ENCODE assay signal across 8 cellular contexts in the genomic region with DNA sequence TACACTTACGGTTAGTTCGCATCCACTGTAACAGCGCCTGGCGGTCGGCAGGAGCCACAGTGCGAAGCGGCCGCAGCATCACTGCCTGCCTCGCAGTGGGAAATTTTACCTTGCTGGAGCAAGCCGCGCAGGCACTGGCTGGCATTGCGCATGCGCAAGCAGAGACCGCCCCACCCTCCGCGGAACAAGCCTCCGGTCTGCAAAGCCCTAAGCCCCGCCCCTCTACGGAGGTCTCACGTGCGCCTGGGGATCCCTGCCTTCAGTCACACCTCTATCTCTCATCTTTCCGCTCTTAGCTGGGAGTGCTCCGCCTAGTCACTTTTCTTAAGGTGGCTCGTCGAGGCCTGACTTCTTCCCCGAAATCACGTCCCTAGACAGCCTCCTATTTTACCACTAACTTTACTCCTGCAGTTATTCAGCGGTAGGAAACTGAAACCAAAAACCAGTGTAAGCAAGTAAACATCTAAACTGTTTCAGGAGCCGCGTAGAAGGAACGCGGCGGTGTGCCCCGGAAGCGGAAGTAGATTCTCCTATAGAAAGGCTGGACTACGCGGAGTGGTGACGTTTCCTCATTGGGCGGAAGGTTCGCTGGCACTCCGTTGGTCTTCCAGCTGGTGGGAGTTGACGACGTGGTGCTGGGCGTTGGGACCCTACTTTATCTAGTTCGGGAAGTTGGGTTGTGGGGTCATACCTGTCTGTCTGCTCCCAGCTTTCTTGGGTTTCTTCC. TPM values are rescaled to one million over a fixed set of nuclear protein-coding genes. Genes with fewer than 3 reads are reported as not detected.
A peak's percentile ranks its signal among the peaks of the same experiment; 100 is the strongest.
DNase-seq lines count a peak whose midpoint lies in the region; ATAC-seq, FAIRE-seq and TF ChIP-seq lines count a peak whose summit lies in the region.

TSS of gene SRP54 (plus strand) at position 572 of the 727 bp plus-strand sequence. CDS start 13,718 bp downstream, outside the sequence.

- peak; percentile 81 for ATAC-seq in HG02763 (IDR thresholded peaks at IDR 0.05; ENCODE audit: unreplicated experiment)
- peak; percentile 86 for ATAC-seq in activated naive CD8-positive, alpha-beta T cell treated with anti-CD3 and anti-CD28 coated beads, Interleukin-2, amount 50 U/mL, for 24 hours
- ATAC-seq in Right ventricle myocardium superior (ENCODE audit: poor library complexity) = peak; percentile 98
- ATAC-seq in pancreas = peak; percentile 90 to 96 (median 92)

- H3K79me2 ChIP-seq in SU-DHL-6 (ENCODE audit: insufficient read depth, low read length) = peaks cover 87% of the 10 kb centered on the region

- FAIRE-seq in pancreas (lab: Jason Lieb, UNC) = no peak

- no peaks in the 10 kb centered on the region for H3K9me2 ChIP-seq in SU-DHL-6 (replicated peaks; ENCODE audit: insufficient read depth, low read length)

- H3F3A ChIP-seq in SU-DHL-6 (ENCODE audit: insufficient read depth) = peaks cover 15% of the 10 kb centered on the region

- peak within 1 kb of the TSS; percentile 94 for H2AFZ ChIP-seq in SU-DHL-6 (ENCODE audit: low read depth, low read length, severe bottlenecking)

- no peak; the same call in 1 of the 2 replicates for TF ChIP-seq CTCF in GM12875 (IDR thresholded peaks at IDR 0.05; ENCODE audit: borderline replicate concordance, insufficient read depth, low read depth, low read length)
- TF ChIP-seq CTCF in SU-DHL-6 (IDR thresholded peaks at IDR 0.05; ENCODE audit: insufficient read depth, low read length, poor library complexity, severe bottlenecking) = no peak
- no peak for TF ChIP-seq CTCF in pancreas (IDR thresholded peaks at IDR 0.05)
- TF ChIP-seq CTCF in tibial artery (IDR thresholded peaks at IDR 0.05) = no peak

- H3K9ac ChIP-seq in SU-DHL-6 (ENCODE audit: low read length) = peak within 1 kb of the TSS; percentile 88

- H3K9me3 ChIP-seq in SU-DHL-6 (ENCODE audit: insufficient read depth, low read length) = no peaks in the 10 kb centered on the region
- no peaks in the 10 kb centered on the region for H3K9me3 ChIP-seq in pancreas
- no peaks in the 10 kb centered on the region for H3K9me3 ChIP-seq in tibial artery

- H3K27me3 ChIP-seq in SU-DHL-6 (ENCODE audit: low read length) (no peaks in the 10 kb centered on the region), pancreas (no peaks in the 10 kb centered on the region), tibial artery (no peaks in the 10 kb centered on the region)

- H3K27ac Mint-ChIP-seq in activated naive CD8-positive, alpha-beta T cell treated with anti-CD3 and anti-CD28 coated beads, Interleukin-2, amount 50 U/mL, for 24 hours = no peak within 1 kb of the TSS

- peaks cover 13% of the 10 kb centered on the region for H3K4me1 Mint-ChIP-seq in activated naive CD8-positive, alpha-beta T cell treated with anti-CD3 and anti-CD28 coated beads, Interleukin-2, amount 50 U/mL, for 24 hours

- WGBS in pancreas, 2 donors = 0 to 1% methylated on average over 45 of the region's 45 CpGs

- H3K4me3 ChIP-seq in GM12875 (ENCODE audit: low read depth, low read length) (peak within 1 kb of the TSS; percentile 56), SU-DHL-6 (ENCODE audit: insufficient read depth, low read length, poor library complexity, severe bottlenecking) (peak within 1 kb of the TSS; percentile 69), pancreas (peak within 1 kb of the TSS; percentile 70 to 85 (median 74)), tibial artery (peak within 1 kb of the TSS; percentile 72 to 89)

- H3K36me3 ChIP-seq in SU-DHL-6 (ENCODE audit: low read length) (peaks cover 6% of the 10 kb centered on the region; the same call in 1 of the 2 replicates), pancreas (no peaks in the 10 kb centered on the region), tibial artery (no peaks in the 10 kb centered on the region)

- no peaks in the 10 kb centered on the region for H3K9me3 Mint-ChIP-seq in activated naive CD8-positive, alpha-beta T cell treated with anti-CD3 and anti-CD28 coated beads, Interleukin-2, amount 50 U/mL, for 24 hours

- DNase-seq in NCI-H1417 (lab: John Stamatoyannopoulos, UW) = peak; percentile 98 to 99 (median 98)
- peak; percentile 100 for DNase-seq in activated naive CD8-positive, alpha-beta T cell treated with anti-CD3 and anti-CD28 coated beads, Interleukin-2, amount 50 U/mL, for 24 hours
- peak; percentile 98 for DNase-seq in Right ventricle myocardium superior
- peak; percentile 98 to 100 (median 98) for DNase-seq in pancreas
- DNase-seq in tibial artery = peak; percentile 97 to 99

- peak within 1 kb of the TSS; percentile 99 for H3K4me2 ChIP-seq in SU-DHL-6 (ENCODE audit: low read depth, low read length, poor library complexity, severe bottlenecking)

- intact Hi-C loops in Right ventricle myocardium superior (cut with DNase I) = no loop called here
- intact Hi-C loops in pancreas (cut with DNase I) = no loop called here
- intact Hi-C loops in tibial artery (cut with DNase I; ENCODE audit: low total_unique reads) = loop anchor here (2.0 to 5.0 kb wide), 4 partner anchors 65 to 520 kb away; partner anchors contain the start of genes BAZ1A, FAM177A1, PPP2R3C and PRORP

- peaks cover 10% of the 10 kb centered on the region for H3K36me3 Mint-ChIP-seq in activated naive CD8-positive, alpha-beta T cell treated with anti-CD3 and anti-CD28 coated beads, Interleukin-2, amount 50 U/mL, for 24 hours (ENCODE audit: low read depth)

- no peaks in the 10 kb centered on the region for H4K20me1 ChIP-seq in SU-DHL-6 (ENCODE audit: low read depth, low read length)

- H3K4me1 ChIP-seq in pancreas (peaks cover 0 to 27% (median 22%) of the 10 kb centered on the region in 3 donors), tibial artery (peaks cover 0 to 42% (median 26%) of the 10 kb centered on the region in 4 donors)

- H3K27ac ChIP-seq in SU-DHL-6 (ENCODE audit: low read depth, low read length) (peak within 1 kb of the TSS; percentile 91), pancreas (peak within 1 kb of the TSS; percentile 95 to 100 (median 96)), tibial artery (peak within 1 kb of the TSS; percentile 93 to 99)

- no peaks in the 10 kb centered on the region for H3K27me3 Mint-ChIP-seq in activated naive CD8-positive, alpha-beta T cell treated with anti-CD3 and anti-CD28 coated beads, Interleukin-2, amount 50 U/mL, for 24 hours

- no peak within 1 kb of the TSS for H3K4me3 Mint-ChIP-seq in activated naive CD8-positive, alpha-beta T cell treated with anti-CD3 and anti-CD28 coated beads, Interleukin-2, amount 50 U/mL, for 24 hours

RNA-seq across cellular contexts. Expression of gene SRP54, which starts in this region (rescaled TPM):
- 26.4 TPM for total RNA-seq in Right ventricle myocardium superior
- 10 to 100 TPM; 23.1 to 42.2 (median 33.9) TPM for total RNA-seq in pancreas
- 10 to 100 TPM; 20.9 to 37.1 TPM for polyA plus RNA-seq in pancreas

Comparison
In these comparisons a context has a peak if more than half of its experiments do, and no peak if none do; other contexts are left out.
1. Peak in every context shown above with its lines: DNase-seq, ATAC-seq, H3K4me3 ChIP-seq and H3K27ac ChIP-seq.